Comparison of ENCODE assay signal across 1 cellular context in the genomic region with DNA sequence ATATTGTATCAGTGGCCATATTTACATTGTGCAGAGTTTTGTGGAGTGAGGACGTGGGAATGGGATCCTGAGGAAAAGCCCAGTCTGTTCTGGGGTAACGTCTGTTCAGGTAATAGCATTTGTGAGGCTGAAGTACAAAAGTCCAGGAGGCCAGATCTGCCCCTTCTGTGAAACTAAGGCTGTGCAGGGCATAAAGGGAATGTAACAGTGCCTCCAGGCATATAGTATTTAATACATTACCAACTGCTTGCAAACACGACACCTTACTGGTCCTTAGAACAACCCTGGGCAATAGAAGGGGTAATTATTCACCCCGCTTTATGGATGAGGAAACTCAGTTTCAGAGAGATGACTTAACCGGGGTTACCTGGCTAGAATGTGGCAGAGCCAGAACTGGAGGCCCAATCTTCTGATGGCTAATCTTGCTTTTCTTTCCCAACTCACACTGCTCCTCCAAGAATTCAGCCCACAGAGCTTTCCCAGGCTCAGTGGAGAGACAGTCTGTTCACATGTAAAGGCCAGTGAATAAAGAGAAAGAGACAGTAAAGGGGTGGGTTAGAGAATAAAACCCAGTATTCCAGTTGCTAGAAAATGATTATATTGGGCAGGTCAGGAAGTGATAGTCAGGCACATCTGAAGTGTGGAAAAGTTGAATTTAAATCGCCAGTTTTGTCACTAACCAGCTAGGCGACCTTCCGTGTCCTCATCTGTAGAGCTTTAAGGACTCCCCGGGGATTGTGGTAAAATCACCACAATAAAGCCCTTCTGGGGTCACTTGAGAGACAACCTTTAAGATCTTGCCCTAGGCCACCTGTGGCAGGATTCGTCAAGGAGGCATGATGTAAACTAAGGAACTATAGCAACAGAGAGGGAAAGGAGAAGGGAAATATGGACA.
TF ChIP-seq lines count a peak whose summit lies in the region.

No MANE protein-coding gene starts in this region.

TF ChIP-seq in GM23338, 12 proteins besides CTCF, POLR2A, EP300 and RAD21:
- TF ChIP-seq, protein P1, sequence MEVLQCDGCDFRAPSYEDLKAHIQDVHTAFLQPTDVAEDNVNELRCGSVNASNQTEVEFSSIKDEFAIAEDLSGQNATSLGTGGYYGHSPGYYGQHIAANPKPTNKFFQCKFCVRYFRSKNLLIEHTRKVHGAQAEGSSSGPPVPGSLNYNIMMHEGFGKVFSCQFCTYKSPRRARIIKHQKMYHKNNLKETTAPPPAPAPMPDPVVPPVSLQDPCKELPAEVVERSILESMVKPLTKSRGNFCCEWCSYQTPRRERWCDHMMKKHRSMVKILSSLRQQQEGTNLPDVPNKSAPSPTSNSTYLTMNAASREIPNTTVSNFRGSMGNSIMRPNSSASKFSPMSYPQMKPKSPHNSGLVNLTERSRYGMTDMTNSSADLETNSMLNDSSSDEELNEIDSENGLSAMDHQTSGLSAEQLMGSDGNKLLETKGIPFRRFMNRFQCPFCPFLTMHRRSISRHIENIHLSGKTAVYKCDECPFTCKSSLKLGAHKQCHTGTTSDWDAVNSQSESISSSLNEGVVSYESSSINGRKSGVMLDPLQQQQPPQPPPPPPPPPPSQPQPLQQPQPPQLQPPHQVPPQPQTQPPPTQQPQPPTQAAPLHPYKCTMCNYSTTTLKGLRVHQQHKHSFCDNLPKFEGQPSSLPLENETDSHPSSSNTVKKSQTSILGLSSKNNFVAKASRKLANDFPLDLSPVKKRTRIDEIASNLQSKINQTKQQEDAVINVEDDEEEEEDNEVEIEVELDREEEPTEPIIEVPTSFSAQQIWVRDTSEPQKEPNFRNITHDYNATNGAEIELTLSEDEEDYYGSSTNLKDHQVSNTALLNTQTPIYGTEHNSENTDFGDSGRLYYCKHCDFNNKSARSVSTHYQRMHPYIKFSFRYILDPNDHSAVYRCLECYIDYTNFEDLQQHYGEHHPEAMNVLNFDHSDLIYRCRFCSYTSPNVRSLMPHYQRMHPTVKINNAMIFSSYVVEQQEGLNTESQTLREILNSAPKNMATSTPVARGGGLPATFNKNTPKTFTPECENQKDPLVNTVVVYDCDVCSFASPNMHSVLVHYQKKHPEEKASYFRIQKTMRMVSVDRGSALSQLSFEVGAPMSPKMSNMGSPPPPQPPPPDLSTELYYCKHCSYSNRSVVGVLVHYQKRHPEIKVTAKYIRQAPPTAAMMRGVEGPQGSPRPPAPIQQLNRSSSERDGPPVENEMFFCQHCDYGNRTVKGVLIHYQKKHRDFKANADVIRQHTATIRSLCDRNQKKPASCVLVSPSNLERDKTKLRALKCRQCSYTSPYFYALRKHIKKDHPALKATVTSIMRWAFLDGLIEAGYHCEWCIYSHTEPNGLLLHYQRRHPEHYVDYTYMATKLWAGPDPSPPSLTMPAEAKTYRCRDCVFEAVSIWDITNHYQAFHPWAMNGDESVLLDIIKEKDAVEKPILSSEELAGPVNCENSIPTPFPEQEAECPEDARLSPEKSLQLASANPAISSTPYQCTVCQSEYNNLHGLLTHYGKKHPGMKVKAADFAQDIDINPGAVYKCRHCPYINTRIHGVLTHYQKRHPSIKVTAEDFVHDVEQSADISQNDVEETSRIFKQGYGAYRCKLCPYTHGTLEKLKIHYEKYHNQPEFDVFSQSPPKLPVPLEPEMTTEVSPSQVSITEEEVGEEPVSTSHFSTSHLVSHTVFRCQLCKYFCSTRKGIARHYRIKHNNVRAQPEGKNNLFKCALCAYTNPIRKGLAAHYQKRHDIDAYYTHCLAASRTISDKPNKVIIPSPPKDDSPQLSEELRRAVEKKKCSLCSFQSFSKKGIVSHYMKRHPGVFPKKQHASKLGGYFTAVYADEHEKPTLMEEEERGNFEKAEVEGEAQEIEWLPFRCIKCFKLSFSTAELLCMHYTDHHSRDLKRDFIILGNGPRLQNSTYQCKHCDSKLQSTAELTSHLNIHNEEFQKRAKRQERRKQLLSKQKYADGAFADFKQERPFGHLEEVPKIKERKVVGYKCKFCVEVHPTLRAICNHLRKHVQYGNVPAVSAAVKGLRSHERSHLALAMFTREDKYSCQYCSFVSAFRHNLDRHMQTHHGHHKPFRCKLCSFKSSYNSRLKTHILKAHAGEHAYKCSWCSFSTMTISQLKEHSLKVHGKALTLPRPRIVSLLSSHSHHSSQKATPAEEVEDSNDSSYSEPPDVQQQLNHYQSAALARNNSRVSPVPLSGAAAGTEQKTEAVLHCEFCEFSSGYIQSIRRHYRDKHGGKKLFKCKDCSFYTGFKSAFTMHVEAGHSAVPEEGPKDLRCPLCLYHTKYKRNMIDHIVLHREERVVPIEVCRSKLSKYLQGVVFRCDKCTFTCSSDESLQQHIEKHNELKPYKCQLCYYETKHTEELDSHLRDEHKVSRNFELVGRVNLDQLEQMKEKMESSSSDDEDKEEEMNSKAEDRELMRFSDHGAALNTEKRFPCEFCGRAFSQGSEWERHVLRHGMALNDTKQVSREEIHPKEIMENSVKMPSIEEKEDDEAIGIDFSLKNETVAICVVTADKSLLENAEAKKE (CRISPR knock-in tag; IDR thresholded peaks at IDR 0.05) = peak; percentile 64
- TF ChIP-seq ZNF114 (CRISPR knock-in tag; IDR thresholded peaks at IDR 0.05) = no peak
